27 cellular contexts compared by ENCODE assay signal in the genomic region with DNA sequence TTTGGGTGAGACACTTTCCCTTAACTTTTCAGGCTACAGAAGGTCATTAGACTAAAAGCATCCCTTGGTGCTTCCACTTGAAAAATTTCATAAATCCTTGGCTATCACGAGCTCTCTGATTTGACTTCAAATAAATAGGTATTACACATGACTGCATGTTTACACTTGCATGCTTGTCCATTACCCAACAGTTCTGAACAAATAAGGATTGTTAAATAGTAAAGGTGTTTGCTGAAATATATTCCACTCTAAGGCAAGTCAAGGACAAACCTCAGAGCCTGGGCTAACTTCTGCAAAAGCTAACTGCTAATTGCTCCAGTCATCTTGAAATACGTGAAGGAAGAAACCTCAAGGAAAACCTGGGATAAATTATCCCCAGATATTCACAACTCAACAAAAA. TPM values are rescaled to one million over a fixed set of nuclear protein-coding genes. Genes with fewer than 3 reads are reported as not detected.
DNase-seq lines count a peak whose midpoint lies in the region; ATAC-seq and TF ChIP-seq lines count a peak whose summit lies in the region.
"Had no signal": no experiment of that assay in that cellular context is flagged by ENCODE, and none has a peak within 500 bp of the region (broad histone marks: within the 10 kb centered on the region; RNA-seq: fewer than 3 reads in every experiment).

No MANE protein-coding gene starts in this region.

- H3K36me3 ChIP-seq in neutrophil (peaks cover 41% of the 10 kb centered on the region), esophagus squamous epithelium (peaks cover 9 to 86% (median 9%) of the 10 kb centered on the region in 3 donors)
- H3K36me3 ChIP-seq: ovary had no signal

- H3K4me1 Mint-ChIP-seq in activated CD4-positive, alpha-beta T cell treated with anti-CD3 and anti-CD28 coated beads, Interleukin-2, amount 10 ng/mL, durations not matched to agents 24 days and 14 days: peaks cover 11% of the 10 kb centered on the region

- H3K27ac Mint-ChIP-seq in activated CD4-positive, alpha-beta T cell treated with anti-CD3 and anti-CD28 coated beads, Interleukin-2, amount 10 ng/mL, durations not matched to agents 24 days and 14 days: peak overlapping the region; percentile 2
- H3K27ac Mint-ChIP-seq: activated CD4-positive, alpha-beta memory T cell treated with anti-CD3 and anti-CD28 coated beads, Interleukin-2, amount 10 ng/mL, durations not matched to agents 7 days and 5 days had no signal

- H3K9me3 Mint-ChIP-seq in activated CD4-positive, alpha-beta T cell treated with anti-CD3 and anti-CD28 coated beads, Interleukin-2, amount 10 ng/mL, durations not matched to agents 24 days and 14 days: peaks cover 3% of the 10 kb centered on the region
- H3K9me3 Mint-ChIP-seq: activated CD4-positive, alpha-beta memory T cell treated with anti-CD3 and anti-CD28 coated beads, Interleukin-2, amount 10 ng/mL, durations not matched to agents 7 days and 5 days; activated naive CD4-positive, alpha-beta T cell treated with anti-CD3 and anti-CD28 coated beads, Interleukin-2, amount 10 ng/mL, durations not matched to agents 7 days and 5 days; naive B cell; stimulated activated naive CD8-positive, alpha-beta T cell treated with anti-CD3 and anti-CD28 coated beads, Interleukin-15, Interleukin-2, amounts not matched to agents 100 ng/mL and 50 ng/mL, for 24 hours had no signal

- TF ChIP-seq CTCF in neutrophil (IDR thresholded peaks at IDR 0.05) (no peak), esophagus squamous epithelium (IDR thresholded peaks at IDR 0.05) (no peak)

- H3K4me3 Mint-ChIP-seq in activated CD4-positive, alpha-beta T cell treated with anti-CD3 and anti-CD28 coated beads, Interleukin-2, amount 10 ng/mL, durations not matched to agents 24 days and 14 days: no peak overlapping the region
- H3K4me3 Mint-ChIP-seq: activated CD4-positive, alpha-beta memory T cell treated with anti-CD3 and anti-CD28 coated beads, Interleukin-2, amount 10 ng/mL, durations not matched to agents 7 days and 5 days; activated naive CD4-positive, alpha-beta T cell treated with anti-CD3 and anti-CD28 coated beads, Interleukin-2, amount 10 ng/mL, durations not matched to agents 7 days and 5 days; naive B cell; stimulated activated naive CD8-positive, alpha-beta T cell treated with anti-CD3 and anti-CD28 coated beads, Interleukin-15, Interleukin-2, amounts not matched to agents 100 ng/mL and 50 ng/mL, for 24 hours had no signal

- H3K36me3 Mint-ChIP-seq in activated CD4-positive, alpha-beta T cell treated with anti-CD3 and anti-CD28 coated beads, Interleukin-2, amount 10 ng/mL, durations not matched to agents 24 days and 14 days (ENCODE audit: low read depth): peaks cover 60% of the 10 kb centered on the region

- H3K27ac ChIP-seq in epithelial cell of prostate (peak overlapping the region; percentile 40), neutrophil (peak overlapping the region; percentile 78), esophagus squamous epithelium (no peak overlapping the region)
- H3K27ac ChIP-seq: BLaER1 treated with 17β-estradiol and CSF1 and Interleukin-3, amounts not matched to agents 10 nM and 100 nM; esophagus muscularis mucosa; gastroesophageal sphincter; ovary; SJSA1; WERI-Rb-1 had no signal

- intact Hi-C loops in activated CD4-positive, alpha-beta T cell treated with anti-CD3 and anti-CD28 coated beads, Interleukin-2, amount 10 ng/mL, durations not matched to agents 24 days and 14 days (cut with micrococcal nuclease): no loop called here
- intact Hi-C loops in esophagus squamous epithelium (cut with DNase I): no loop called here

- no peaks in the 10 kb centered on the region for H3K9me3 ChIP-seq in neutrophil
- no peaks in the 10 kb centered on the region for H3K9me3 ChIP-seq in esophagus squamous epithelium
- H3K9me3 ChIP-seq: BLaER1 treated with 17β-estradiol and CSF1 and Interleukin-3, amounts not matched to agents 10 nM and 100 nM; esophagus muscularis mucosa; gastroesophageal sphincter; ovary; SJSA1 had no signal

- H3K27me3 ChIP-seq in neutrophil: no peaks in the 10 kb centered on the region
- no peaks in the 10 kb centered on the region for H3K27me3 ChIP-seq in esophagus squamous epithelium
- H3K27me3 ChIP-seq: BLaER1 treated with 17β-estradiol and CSF1 and Interleukin-3, amounts not matched to agents 10 nM and 100 nM; esophagus muscularis mucosa; gastroesophageal sphincter; ovary; SJSA1 had no signal

- no peak for DNase-seq in activated CD4-positive, alpha-beta T cell treated with anti-CD3 and anti-CD28 coated beads, Interleukin-2, amount 10 ng/mL, durations not matched to agents 24 days and 14 days
- DNase-seq in activated CD4-positive, alpha-beta T cell treated with anti-CD3 and anti-CD28 coated beads, Interleukin-2, amount 50 U/mL, for 4 hours: no peak
- DNase-seq in HuH-7.5 (ENCODE audit: low spot score): peak; percentile 28
- no peak for DNase-seq in epithelial cell of prostate (ENCODE audit: low read depth, low spot score)
- DNase-seq in AG08396 (ENCODE audit: low spot score): no peak
- no peak for DNase-seq in esophagus squamous epithelium (lab: John Stamatoyannopoulos, UW)
- DNase-seq: activated CD4-positive, alpha-beta memory T cell treated with anti-CD3 and anti-CD28 coated beads, Interleukin-2, amount 10 ng/mL, durations not matched to agents 7 days and 5 days; activated naive CD4-positive, alpha-beta T cell treated with anti-CD3 and anti-CD28 coated beads, Interleukin-2, amount 10 ng/mL, durations not matched to agents 7 days and 5 days; aorta; cerebellar nuclear complex; EL; islet precursor cell; naive B cell; NCI-H2081; NCI-H446; ovary; PC-3; right cardiac atrium; trophoblast cell; WERI-Rb-1 had no signal

- no peak overlapping the region for H3K4me3 ChIP-seq in neutrophil (ENCODE audit: low read depth in 1 of 2, low read length in 1 of 2)
- H3K4me3 ChIP-seq in esophagus squamous epithelium: no peak overlapping the region
- H3K4me3 ChIP-seq: BLaER1 treated with 17β-estradiol and CSF1 and Interleukin-3, amounts not matched to agents 10 nM and 100 nM; esophagus muscularis mucosa; gastroesophageal sphincter; ovary; SJSA1 had no signal

- ATAC-seq in HG03025 (IDR thresholded peaks at IDR 0.05; ENCODE audit: low FRiP score, unreplicated experiment): no peak
- ATAC-seq: gastroesophageal sphincter, PC-3, right cardiac atrium had no signal

- H3K4me1 ChIP-seq in neutrophil (ENCODE audit: control insufficient read depth in 1 of 2, insufficient read depth in 1 of 2, low read depth in 1 of 2, low read length in 1 of 2) (peaks cover 43 to 47% of the 10 kb centered on the region in 2 experiments), esophagus squamous epithelium (peaks cover 0 to 18% (median 0%) of the 10 kb centered on the region in 3 donors)
- H3K4me1 ChIP-seq: BLaER1 treated with 17β-estradiol and CSF1 and Interleukin-3, amounts not matched to agents 10 nM and 100 nM; esophagus muscularis mucosa; SJSA1 had no signal

- TF ChIP-seq POLR2A in esophagus squamous epithelium (IDR thresholded peaks at IDR 0.05): no peak

- no peaks in the 10 kb centered on the region for H3K27me3 Mint-ChIP-seq in activated CD4-positive, alpha-beta T cell treated with anti-CD3 and anti-CD28 coated beads, Interleukin-2, amount 10 ng/mL, durations not matched to agents 24 days and 14 days
- H3K27me3 Mint-ChIP-seq: activated CD4-positive, alpha-beta memory T cell treated with anti-CD3 and anti-CD28 coated beads, Interleukin-2, amount 10 ng/mL, durations not matched to agents 7 days and 5 days; activated naive CD4-positive, alpha-beta T cell treated with anti-CD3 and anti-CD28 coated beads, Interleukin-2, amount 10 ng/mL, durations not matched to agents 7 days and 5 days; naive B cell; stimulated activated naive CD8-positive, alpha-beta T cell treated with anti-CD3 and anti-CD28 coated beads, Interleukin-15, Interleukin-2, amounts not matched to agents 100 ng/mL and 50 ng/mL, for 24 hours had no signal

- WGBS in esophagus squamous epithelium, 2 donors: 40 to 52% methylated on average over 2 of the region's 2 CpGs

RNA-seq across cellular contexts. Expression of a gene that starts 14.5 kb away (rescaled TPM):
- 84.9 and 87.9 TPM in 2 replicates for total RNA-seq in activated CD4-positive, alpha-beta T cell treated with anti-CD3 and anti-CD28 coated beads, Interleukin-2, amount 10 ng/mL, durations not matched to agents 24 days and 14 days
- 10 to 100 TPM; 23.1 to 41.6 (median 31.7) TPM for total RNA-seq in esophagus squamous epithelium

Comparison
In these comparisons a context has a peak if more than half of its experiments do, and no peak if none do; other contexts are left out.
1. H3K27ac ChIP-seq: peak in epithelial cell of prostate (single experiment) and neutrophil (single experiment); none in esophagus squamous epithelium (0 of 4).